ENCODE assay signal across 8 cellular contexts in genomic region chr17:54967621-54968258, GRCh38. TPM values are rescaled to one million over a fixed set of nuclear protein-coding genes. Genes with fewer than 3 reads are reported as not detected.
DNase-seq lines count a peak whose midpoint lies in the region; ATAC-seq and TF ChIP-seq lines count a peak whose summit lies in the region.

No MANE protein-coding gene starts in this region.

- TF ChIP-seq CTCF in BE2C (IDR thresholded peaks at IDR 0.05; ENCODE audit: low read depth, low read length) (no peak), right lobe of liver (IDR thresholded peaks at IDR 0.05) (no peak), upper lobe of right lung (IDR thresholded peaks at IDR 0.05) (no peak)

- H3K4me3 ChIP-seq in BE2C (ENCODE audit: low read depth, low read length): peak overlapping the region; percentile 97
- peak overlapping the region; percentile 77 to 83 (median 80) for H3K4me3 ChIP-seq in right lobe of liver
- peak overlapping the region; percentile 92 for H3K4me3 ChIP-seq in upper lobe of right lung

- intact Hi-C loops in right lobe of liver (cut with DNase I): no loop called here
- intact Hi-C loops in upper lobe of right lung (cut with DNase I): no loop called here

- peaks cover 3% of the 10 kb centered on the region; the same call in 1 of the 2 replicates for H3K4me1 ChIP-seq in BE2C
- H3K4me1 ChIP-seq in right lobe of liver: peaks cover 0 to 30% (median 0%) of the 10 kb centered on the region in 4 donors
- H3K4me1 ChIP-seq in upper lobe of right lung: peaks cover 26% of the 10 kb centered on the region

- WGBS in right lobe of liver (ENCODE audit: insufficient coverage, low coverage, low lambda C conversion rate, missing lambda C conversion rate): 2% methylated on average over 21 of the region's 21 CpGs

- DNase-seq in BE2C (no peak), NCI-H526 (lab: John Stamatoyannopoulos, UW) (peak; percentile 46 to 79), right lobe of liver (peak in 2 of 3 donors; percentile 24 to 48), upper lobe of right lung (no peak), NK-92 (lab: John Stamatoyannopoulos, UW; ENCODE audit: unreplicated experiment) (no peak)
- DNase-seq in central memory CD4-positive, alpha-beta T cell: peak; percentile 50

- H3K27me3 ChIP-seq in BE2C (no peaks in the 10 kb centered on the region), right lobe of liver (no peaks in the 10 kb centered on the region), upper lobe of right lung (no peaks in the 10 kb centered on the region)

- H3K27ac ChIP-seq in right lobe of liver: peak overlapping the region in 2 of 3 donors; percentile 74 to 78
- peak overlapping the region; percentile 84 for H3K27ac ChIP-seq in upper lobe of right lung

- H3K36me3 ChIP-seq in BE2C (peaks cover 23% of the 10 kb centered on the region), right lobe of liver (peaks cover 0 to 16% (median 9%) of the 10 kb centered on the region in 4 donors), upper lobe of right lung (peaks cover 19% of the 10 kb centered on the region)

- H3K9me3 ChIP-seq in BE2C: no peaks in the 10 kb centered on the region
- no peaks in the 10 kb centered on the region for H3K9me3 ChIP-seq in right lobe of liver
- H3K9me3 ChIP-seq in upper lobe of right lung: no peaks in the 10 kb centered on the region

- no peak for TF ChIP-seq POLR2A in right lobe of liver (IDR thresholded peaks at IDR 0.05)

- ATAC-seq in GM18517 (IDR thresholded peaks at IDR 0.05; ENCODE audit: unreplicated experiment) (peak; percentile 39), HG02938 (IDR thresholded peaks at IDR 0.05; ENCODE audit: unreplicated experiment) (peak; percentile 22), right lobe of liver (peak; percentile 22 to 44 (median 30)), upper lobe of right lung (peak; percentile 52)

RNA-seq across cellular contexts. Expression of gene COX11, which starts 0.7 kb away (rescaled TPM):
- 88.5 TPM for polyA plus RNA-seq in BE2C (2012; ENCODE audit: insufficient read depth, insufficient read length, low read depth)
- total RNA-seq in right lobe of liver (10 to 100 TPM; 20.4 to 29.1 (median 24.8) TPM), upper lobe of right lung (34.9 TPM)

RNA-seq across cellular contexts. Expression of gene STXBP4, which starts 0.8 kb away (rescaled TPM):
- 1.7 TPM for polyA plus RNA-seq in BE2C (2012; ENCODE audit: insufficient read depth, insufficient read length, low read depth)
- total RNA-seq in right lobe of liver: 10 to 100 TPM in 1 of 6 experiments, 1 to 10 TPM in 5; 2.2 to 14.8 (median 3.7) TPM
- 12.0 TPM for total RNA-seq in upper lobe of right lung

Comparison
In these comparisons a context has a peak if more than half of its experiments do, and no peak if none do; other contexts are left out.
1. DNase-seq: peak in NCI-H526 (2 of 2), central memory CD4-positive, alpha-beta T cell (single experiment) and right lobe of liver (2 of 3); none in BE2C (single experiment), upper lobe of right lung (single experiment) and NK-92 (single experiment).
2. Peak in every context shown above with its lines, with median percentiles within 50 percentile points of each other: H3K4me3 ChIP-seq and ATAC-seq.